8 cellular contexts compared by ENCODE assay signal in the genomic region with DNA sequence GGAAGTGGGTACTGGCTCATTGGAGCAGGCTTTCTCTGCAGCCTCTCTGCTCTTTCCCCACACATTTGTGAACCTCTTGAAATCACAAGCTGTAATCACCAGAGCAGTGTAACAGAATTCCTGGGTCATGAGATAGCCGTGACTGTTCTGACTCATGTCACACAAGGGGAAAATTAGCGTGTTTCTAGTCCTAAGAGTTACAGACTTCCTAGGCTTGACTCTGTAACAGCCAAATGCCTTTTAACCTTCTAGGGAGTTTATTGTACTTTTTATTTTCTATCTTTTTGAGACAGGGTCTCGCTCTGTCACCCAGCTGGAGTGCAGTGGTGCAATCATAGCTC. TPM values are rescaled to one million over a fixed set of nuclear protein-coding genes. Genes with fewer than 3 reads are reported as not detected.
DNase-seq lines count a peak whose midpoint lies in the region; ATAC-seq and TF ChIP-seq lines count a peak whose summit lies in the region.

No MANE protein-coding gene starts in this region.

- no peak for TF ChIP-seq CTCF in RWPE1 (conservative IDR thresholded peaks at IDR 0.05; ENCODE audit: low read depth)
- no peak for TF ChIP-seq CTCF in foreskin fibroblast (IDR thresholded peaks at IDR 0.05; ENCODE audit: low read depth, low read length)
- TF ChIP-seq CTCF in gastrocnemius medialis (IDR thresholded peaks at IDR 0.05 in 4 of 5, conservative IDR thresholded peaks at IDR 0.05 in 1 of 5): no peak

- no peak overlapping the region for H3K9ac ChIP-seq in Karpas-422 (ENCODE audit: low read length)

- peaks cover 99% of the 10 kb centered on the region for H3K79me2 ChIP-seq in Karpas-422 (ENCODE audit: low read length)

- CTCF ChIA-PET in RWPE1 (lab: Yijun Ruan, JAX): interaction anchor here (1.3 kb wide), 1 partner anchor 20 kb away, joined by 3 read pairs; no protein-coding TSS in a partner anchor

- no peaks in the 10 kb centered on the region for H3K27me3 ChIP-seq in gastrocnemius medialis
- no peaks in the 10 kb centered on the region for H3K27me3 ChIP-seq in Karpas-422 (ENCODE audit: low read length)

- POLR2A ChIA-PET in RWPE1 (lab: Yijun Ruan, JAX; ENCODE audit: low non-redundant PET): no interaction called here

- peak; percentile 51 for ATAC-seq in GM21825 (IDR thresholded peaks at IDR 0.05; ENCODE audit: unreplicated experiment)
- peak; percentile 94 to 97 for ATAC-seq in gastrocnemius medialis
- no peak for ATAC-seq in HG03457 (IDR thresholded peaks at IDR 0.05; ENCODE audit: unreplicated experiment)

- H3K4me2 ChIP-seq in Karpas-422 (ENCODE audit: low read depth, low read length, poor library complexity, severe bottlenecking): no peak overlapping the region

- no peaks in the 10 kb centered on the region for H3K9me2 ChIP-seq in Karpas-422 (replicated peaks; ENCODE audit: insufficient read depth, low read length)

- H2AFZ ChIP-seq in Karpas-422 (ENCODE audit: low read length): no peak overlapping the region

- peaks cover 78 to 80% of the 10 kb centered on the region in 2 donors for H3K4me1 ChIP-seq in gastrocnemius medialis
- peaks cover 47% of the 10 kb centered on the region for H3K4me1 ChIP-seq in Karpas-422 (ENCODE audit: low read length)

- DNase-seq in RWPE1 (ENCODE audit: low spot score) (peak; percentile 67), foreskin fibroblast (peak; percentile 90 to 95), gastrocnemius medialis (peak; percentile 83 to 84), putamen (ENCODE audit: low spot score) (no peak), Karpas-422 (no peak), amygdala (lab: John Stamatoyannopoulos, UW) (no peak)

- H3K4me3 ChIP-seq in foreskin fibroblast (ENCODE audit: low read depth in 1 of 2, low read length in 2 of 2) (peak overlapping the region in 1 of 2 donors; percentile 18), gastrocnemius medialis (no peak overlapping the region), Karpas-422 (ENCODE audit: low read length) (no peak overlapping the region)

- H3K36me3 ChIP-seq in gastrocnemius medialis: peaks cover 0 to 6% of the 10 kb centered on the region in 2 donors
- peaks cover 9% of the 10 kb centered on the region; the same call in 1 of the 2 replicates for H3K36me3 ChIP-seq in Karpas-422 (ENCODE audit: insufficient read depth, low read length)

- H3K9me3 ChIP-seq in gastrocnemius medialis (no peaks in the 10 kb centered on the region), Karpas-422 (ENCODE audit: low read length) (no peaks in the 10 kb centered on the region)

- peak; percentile 67 to 90 for TF ChIP-seq POLR2A in gastrocnemius medialis (IDR thresholded peaks at IDR 0.05)

- H3K27ac ChIP-seq in RWPE1 (peak overlapping the region; percentile 87), gastrocnemius medialis (peak overlapping the region; percentile 88 to 94 (median 91)), Karpas-422 (ENCODE audit: low read length) (no peak overlapping the region)

- peaks cover 21% of the 10 kb centered on the region for H4K20me1 ChIP-seq in Karpas-422 (ENCODE audit: insufficient read depth, low read depth, low read length)

- in situ Hi-C loops in gastrocnemius medialis (cut with MboI; ENCODE audit: low sequenced_read_pairs in 4 of 4): no loop called here

- intact Hi-C loops in gastrocnemius medialis (cut with DNase I; ENCODE audit: low total_unique reads): loop anchor here (2.0 kb wide), 1 partner anchor 24 kb away; no protein-coding TSS in a partner anchor

RNA-seq across cellular contexts. Expression of gene TRAK1, which starts 54.7 kb away (rescaled TPM):
- total RNA-seq in gastrocnemius medialis: 100 to 1,000 TPM in 2 of 4 donors, 10 to 100 TPM in 2; 59.5 to 109 (median 98.6) TPM
- 72.8 and 115 TPM in 2 replicates for total RNA-seq in Karpas-422 (2014; rRNA removed; shearing (Covaris generic); ENCODE audit: low replicate concordance)

Comparison
In these comparisons a context has a peak if more than half of its experiments do, and no peak if none do; other contexts are left out.
1. DNase-seq: peak in RWPE1 (single experiment), foreskin fibroblast (2 of 2) and gastrocnemius medialis (2 of 2); none in putamen (single experiment), Karpas-422 (single experiment) and amygdala (0 of 56).